Comparison of ENCODE assay signal across 16 cellular contexts in the genomic region with DNA sequence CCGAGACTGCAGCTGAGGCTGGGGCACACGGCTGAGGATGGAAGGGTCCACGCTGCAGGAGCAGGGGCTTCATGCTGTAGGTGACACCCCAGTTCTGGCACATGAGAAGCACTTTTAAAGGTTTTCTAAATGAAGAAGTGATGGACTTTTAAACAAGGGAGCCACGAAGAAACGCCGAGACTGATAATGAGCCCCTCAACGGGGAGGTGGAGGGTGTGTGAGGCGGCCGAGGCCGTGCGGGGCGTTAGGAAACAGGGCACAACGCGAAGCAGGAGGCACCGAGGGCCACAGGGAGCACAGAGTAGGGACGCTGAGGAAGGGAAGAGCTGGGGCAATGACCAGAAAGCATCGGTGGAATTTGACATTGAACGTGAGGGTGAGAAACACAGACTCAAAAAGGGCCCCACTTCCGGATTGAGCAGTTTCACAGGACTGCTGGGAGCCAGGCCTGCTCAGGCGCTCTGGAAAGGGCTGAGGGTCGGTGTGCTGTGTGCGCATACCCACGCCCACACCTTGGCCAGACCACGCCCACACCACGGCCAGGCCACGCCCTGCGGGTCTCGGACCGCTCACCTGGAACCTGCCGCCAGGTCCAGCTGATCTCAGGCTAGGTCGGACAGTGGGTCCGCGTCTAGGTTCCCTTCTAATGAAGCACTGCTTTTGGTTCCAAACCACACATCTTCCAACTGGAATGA.
"Had no signal": no experiment of that assay in that cellular context is flagged by ENCODE, and none has a peak within 500 bp of the region (broad histone marks: within the 10 kb centered on the region; RNA-seq: fewer than 3 reads in every experiment).

No MANE protein-coding gene starts in this region.

- H3K4me3 ChIP-seq: gastrocnemius medialis, heart left ventricle, skin epidermis, suprapubic skin had no signal

- ATAC-seq: gastrocnemius medialis; heart left ventricle; left ventricle myocardium superior; stimulated activated naive CD8-positive, alpha-beta T cell treated with anti-CD3 and anti-CD28 coated beads, Interleukin-15, amount 100 ng/mL, for 72 hours had no signal

- DNase-seq: activated CD8-positive, alpha-beta memory T cell treated with anti-CD3 and anti-CD28 coated beads for 24 hours; activated CD8-positive, alpha-beta memory T cell treated with anti-CD3 and anti-CD28 coated beads, Interleukin-2, amount 50 U/mL, for 48 hours; effector CD4-positive, alpha-beta T cell; gastrocnemius medialis; heart left ventricle; left ventricle myocardium superior; mesenchymal stem cell; stimulated activated CD4-positive, alpha-beta T cell treated with anti-CD3 and anti-CD28 coated beads, Interleukin-4, amount 100 ng/mL, for 1 hour; stimulated activated naive CD8-positive, alpha-beta T cell treated with anti-CD3 and anti-CD28 coated beads, Interleukin-15, amount 100 ng/mL, for 72 hours; T-helper 1 cell; T-helper 9 cell had no signal

- H3K27ac ChIP-seq: gastrocnemius medialis, heart left ventricle, skin epidermis, suprapubic skin had no signal

- H3K36me3 Mint-ChIP-seq: type B pancreatic cell had no signal

- H3K27ac Mint-ChIP-seq: nephron, progenitor cell of endocrine pancreas, type B pancreatic cell had no signal

- H3K4me1 Mint-ChIP-seq: nephron had no signal

- H3K36me3 ChIP-seq: gastrocnemius medialis, heart left ventricle, suprapubic skin had no signal

- H3K27me3 Mint-ChIP-seq: stimulated activated naive CD8-positive, alpha-beta T cell treated with anti-CD3 and anti-CD28 coated beads, Interleukin-15, amount 100 ng/mL, for 72 hours had no signal

- H3K9me3 ChIP-seq: gastrocnemius medialis, heart left ventricle, suprapubic skin had no signal

- H3K4me1 ChIP-seq: gastrocnemius medialis had no signal

- H3K27me3 ChIP-seq: gastrocnemius medialis, heart left ventricle had no signal

- H3K9me3 Mint-ChIP-seq: nephron; stimulated activated naive CD8-positive, alpha-beta T cell treated with anti-CD3 and anti-CD28 coated beads, Interleukin-15, amount 100 ng/mL, for 72 hours; type B pancreatic cell had no signal

- H3K4me3 Mint-ChIP-seq: nephron; stimulated activated naive CD8-positive, alpha-beta T cell treated with anti-CD3 and anti-CD28 coated beads, Interleukin-15, amount 100 ng/mL, for 72 hours; type B pancreatic cell had no signal
